7 cellular contexts compared by ENCODE assay signal in genomic region chr2:23677836-23678235, GRCh38.
"Had no signal": no experiment of that assay in that cellular context is flagged by ENCODE, and none has a peak within 500 bp of the region (broad histone marks: within the 10 kb centered on the region; RNA-seq: fewer than 3 reads in every experiment).

No MANE protein-coding gene starts in this region.

- H3K4me1 Mint-ChIP-seq: IgD-negative memory B cell had no signal

- FAIRE-seq: HepG2, HTR-8/SVneo, K562 had no signal

- H3K4me3 Mint-ChIP-seq: IgD-negative memory B cell had no signal

- H3K27me3 Mint-ChIP-seq: IgD-negative memory B cell had no signal

- H3K27ac ChIP-seq: HL-60 had no signal

- DNase-seq: IMR-90, KBM-7 had no signal

- H3K4me3 ChIP-seq: K562 had no signal
